Comparison of ENCODE assay signal across 12 cellular contexts in the genomic region with DNA sequence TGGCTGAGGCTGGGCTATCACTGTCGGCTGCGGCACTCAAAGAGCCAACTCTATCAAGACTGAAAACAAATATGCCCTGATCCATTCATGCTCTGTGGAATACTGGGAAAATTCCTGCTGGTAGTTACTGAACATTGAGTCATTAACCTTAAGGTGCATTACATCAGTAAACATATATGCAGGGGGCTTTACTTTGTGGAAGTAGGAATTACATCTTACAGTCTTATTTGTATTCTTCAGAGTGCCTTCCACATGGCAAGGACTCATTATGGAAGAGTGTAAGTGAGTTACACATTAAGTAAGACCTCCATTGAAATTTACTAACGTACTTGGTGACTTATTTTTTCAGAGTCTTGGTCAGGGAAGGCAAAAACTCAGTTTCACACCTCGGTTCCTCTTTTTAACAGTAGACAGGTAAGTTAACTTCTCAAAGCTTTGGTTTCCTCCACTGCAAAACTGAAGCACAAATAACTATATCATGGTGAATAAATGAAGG.
A peak's percentile ranks its signal among the peaks of the same experiment; 100 is the strongest.
DNase-seq lines count a peak whose midpoint lies in the region; ATAC-seq lines count a peak whose summit lies in the region.
"Had no signal": no experiment of that assay in that cellular context is flagged by ENCODE, and none has a peak within 500 bp of the region (broad histone marks: within the 10 kb centered on the region; RNA-seq: fewer than 3 reads in every experiment).

No MANE protein-coding gene starts in this region.

- ATAC-seq in GM18519 (IDR thresholded peaks at IDR 0.05; ENCODE audit: low FRiP score, unreplicated experiment) (peak; percentile 95), GM21423 (IDR thresholded peaks at IDR 0.05; ENCODE audit: unreplicated experiment) (peak; percentile 96), HG03060 (IDR thresholded peaks at IDR 0.05; ENCODE audit: low read depth, unreplicated experiment) (peak; percentile 90)

- H3K4me1 Mint-ChIP-seq in activated naive CD4-positive, alpha-beta T cell treated with anti-CD3 and anti-CD28 coated beads, Interleukin-2, amount 10 ng/mL, durations not matched to agents 7 days and 5 days = peaks cover 7% of the 10 kb centered on the region

- H3K9me3 Mint-ChIP-seq in activated naive CD4-positive, alpha-beta T cell treated with anti-CD3 and anti-CD28 coated beads, Interleukin-2, amount 10 ng/mL, durations not matched to agents 7 days and 5 days = no peaks in the 10 kb centered on the region
- H3K9me3 Mint-ChIP-seq: activated B cell treated with CpG ODN at 0.5 μM for 24 hours; CD4-positive, alpha-beta memory T cell had no signal

- CTCF ChIA-PET in activated naive CD4-positive, alpha-beta T cell treated with anti-CD3 and anti-CD28 coated beads, Interleukin-2, amount 10 ng/mL, durations not matched to agents 7 days and 5 days (lab: Charles Lee) = no interaction called here

- H3K27ac Mint-ChIP-seq in activated naive CD4-positive, alpha-beta T cell treated with anti-CD3 and anti-CD28 coated beads, Interleukin-2, amount 10 ng/mL, durations not matched to agents 7 days and 5 days = no peak overlapping the region
- H3K27ac Mint-ChIP-seq: activated B cell treated with CpG ODN at 0.5 μM for 24 hours had no signal

- DNase-seq in RPMI8226 (peak; percentile 12), Ammon's horn (ENCODE audit: low spot score) (no peak), hepatic stellate cell (ENCODE audit: low spot score) (no peak), activated gamma-delta T cell treated with Interleukin-2 at 50 U/mL for 16 hours (no peak)
- no peak for DNase-seq in activated naive CD4-positive, alpha-beta T cell treated with anti-CD3 and anti-CD28 coated beads, Interleukin-2, amount 10 ng/mL, durations not matched to agents 7 days and 5 days
- DNase-seq: activated B cell treated with CpG ODN at 0.5 μM for 24 hours; CD4-positive, alpha-beta memory T cell; spleen; stimulated activated naive CD4-positive, alpha-beta T cell had no signal

- no peak overlapping the region for H3K4me3 Mint-ChIP-seq in activated naive CD4-positive, alpha-beta T cell treated with anti-CD3 and anti-CD28 coated beads, Interleukin-2, amount 10 ng/mL, durations not matched to agents 7 days and 5 days
- H3K4me3 Mint-ChIP-seq: activated B cell treated with CpG ODN at 0.5 μM for 24 hours; CD4-positive, alpha-beta memory T cell had no signal

- no peaks in the 10 kb centered on the region for H3K27me3 Mint-ChIP-seq in activated naive CD4-positive, alpha-beta T cell treated with anti-CD3 and anti-CD28 coated beads, Interleukin-2, amount 10 ng/mL, durations not matched to agents 7 days and 5 days
- H3K27me3 Mint-ChIP-seq: activated B cell treated with CpG ODN at 0.5 μM for 24 hours; CD4-positive, alpha-beta memory T cell had no signal

- no peaks in the 10 kb centered on the region for H3K36me3 Mint-ChIP-seq in activated naive CD4-positive, alpha-beta T cell treated with anti-CD3 and anti-CD28 coated beads, Interleukin-2, amount 10 ng/mL, durations not matched to agents 7 days and 5 days
